In the genomic region with DNA sequence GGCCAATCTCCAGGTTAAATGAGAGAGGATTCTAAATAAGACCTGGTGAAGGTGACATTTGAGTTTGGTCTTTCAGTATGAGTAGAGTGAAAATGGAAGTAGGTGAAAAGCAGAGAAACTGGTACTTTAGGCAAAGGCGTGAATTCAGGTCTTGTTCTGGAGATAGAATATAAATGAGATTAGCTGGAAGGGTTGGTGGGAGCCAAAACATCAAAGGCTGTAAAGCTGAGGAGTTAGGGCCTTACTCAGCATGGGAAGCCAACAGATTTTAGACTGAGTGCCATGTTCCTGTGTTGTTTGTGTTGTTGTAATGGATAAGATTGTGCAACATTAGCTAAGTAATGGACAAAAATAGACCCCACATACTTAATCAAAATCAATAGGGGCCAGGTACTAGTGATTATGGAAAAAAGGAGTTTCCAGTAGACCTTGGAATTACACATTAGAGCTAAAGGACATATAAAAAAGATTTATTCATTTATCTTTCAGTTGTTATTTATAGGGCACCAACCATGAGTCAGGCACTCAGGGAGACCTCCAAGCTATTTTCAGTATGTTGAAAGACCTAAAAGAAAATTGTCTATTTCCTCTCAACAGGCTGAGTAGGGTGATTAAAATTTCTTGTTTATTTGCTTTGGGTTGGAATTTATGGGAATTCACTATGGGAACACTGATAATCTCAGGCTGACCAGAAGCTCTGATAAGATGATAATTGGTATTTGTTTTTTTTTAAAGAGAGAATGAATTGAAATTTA, we compare ENCODE assay signal across 2 cellular contexts.
TF ChIP-seq lines count a peak whose summit lies in the region.

No MANE protein-coding gene starts in this region.

TF ChIP-seq in IMR-90, 13 proteins besides CTCF, POLR2A, EP300 and RAD21:
- TF ChIP-seq CEBPB (IDR thresholded peaks at IDR 0.05; ENCODE audit: low read depth, low read length) (peak; percentile 67), FOS (IDR thresholded peaks at IDR 0.05; ENCODE audit: low read depth, low read length) (no peak)

TF ChIP-seq in H1, 55 proteins besides CTCF, POLR2A, EP300 and RAD21:
- TF ChIP-seq KDM1A (IDR thresholded peaks at IDR 0.05; ENCODE audit: borderline replicate concordance, low read length) = no peak
- no peak for TF ChIP-seq YY1 (IDR thresholded peaks at IDR 0.05; ENCODE audit: low read depth, low read length)
- TF ChIP-seq SIN3A (conservative IDR thresholded peaks at IDR 0.05 in 1 of 2, IDR thresholded peaks at IDR 0.05 in 1 of 2; ENCODE audit: low read depth in 1 of 2, low read length in 2 of 2) = no peak
TF ChIP-seq in H1: peak in this region for 0.
